Comparison of ENCODE assay signal across 15 cellular contexts in the genomic region with DNA sequence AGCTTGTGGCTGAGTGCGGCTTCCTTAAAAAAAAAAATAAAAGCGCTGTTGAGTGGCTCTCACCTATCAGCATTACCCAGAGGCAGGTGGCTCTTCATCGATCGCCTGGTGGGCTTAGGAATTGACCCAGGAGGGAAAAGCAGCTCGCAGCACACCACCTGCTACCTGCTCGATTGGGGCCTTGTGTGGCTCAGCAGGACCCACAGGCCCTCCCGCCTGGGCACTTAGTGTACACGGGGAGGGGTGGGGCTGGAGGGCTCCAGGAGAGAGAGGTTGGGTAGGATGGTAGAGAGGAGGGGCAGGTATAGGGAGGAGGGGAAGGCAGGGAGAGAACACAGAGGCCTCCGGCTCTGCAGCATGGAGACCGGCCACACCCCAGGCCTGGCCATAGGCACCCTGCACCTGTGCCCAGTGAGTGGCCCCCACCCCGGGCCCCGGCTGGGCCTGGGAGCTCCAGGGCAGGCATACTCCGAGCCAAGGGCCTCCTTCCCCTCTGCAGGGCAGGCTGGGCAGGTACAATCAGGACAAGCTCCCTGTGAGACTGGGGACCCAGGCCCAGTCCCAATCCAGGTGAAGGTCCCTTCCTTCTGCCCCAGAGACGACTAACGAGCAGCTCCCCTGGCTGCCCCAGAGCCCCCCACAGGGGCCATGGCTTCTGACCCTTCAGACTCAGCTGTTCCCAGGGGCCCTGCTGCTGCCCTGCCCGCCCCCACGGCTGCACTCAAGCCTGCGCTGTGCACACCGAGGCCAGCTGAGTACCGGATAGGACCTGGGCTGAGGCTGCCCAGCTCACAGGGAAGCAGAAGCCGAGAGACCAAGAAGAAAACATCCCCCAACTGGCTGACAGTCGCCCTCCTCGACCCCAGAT.
A peak's percentile ranks its signal among the peaks of the same experiment; 100 is the strongest.
DNase-seq lines count a peak whose midpoint lies in the region; ATAC-seq and TF ChIP-seq lines count a peak whose summit lies in the region.
"Had no signal": no experiment of that assay in that cellular context is flagged by ENCODE, and none has a peak within 500 bp of the region (broad histone marks: within the 10 kb centered on the region; RNA-seq: fewer than 3 reads in every experiment).

No MANE protein-coding gene starts in this region.

- no peak overlapping the region for H2AFZ ChIP-seq in neural progenitor cell (replicated peaks)

- H3K79me2 ChIP-seq in neural progenitor cell (ENCODE audit: low read depth) = no peaks in the 10 kb centered on the region

- H3K4me3 Mint-ChIP-seq in WTC11 (no peak overlapping the region; the same call in 1 of the 2 replicates), neural progenitor cell (no peak overlapping the region)
- H3K4me3 Mint-ChIP-seq: CD14-positive monocyte had no signal

- H3K27me3 Mint-ChIP-seq in WTC11 (ENCODE audit: low read depth) = no peaks in the 10 kb centered on the region
- H3K27me3 Mint-ChIP-seq in neural progenitor cell (ENCODE audit: insufficient read depth, low read depth) = peaks cover 4% of the 10 kb centered on the region

- H3K27ac Mint-ChIP-seq in WTC11 (no peak overlapping the region), neural progenitor cell (peak overlapping the region; percentile 60)
- H3K27ac Mint-ChIP-seq: immature natural killer cell had no signal

- H3K4me3 ChIP-seq in neural progenitor cell = no peak overlapping the region

- H3K27me3 ChIP-seq in neural progenitor cell = no peaks in the 10 kb centered on the region

- no peaks in the 10 kb centered on the region for H3K36me3 ChIP-seq in neural progenitor cell

- TF ChIP-seq CTCF in WTC11 (IDR thresholded peaks at IDR 0.05) = no peak
- TF ChIP-seq CTCF in neural progenitor cell (IDR thresholded peaks at IDR 0.05) = no peak

- peaks cover 13% of the 10 kb centered on the region for H3K4me1 Mint-ChIP-seq in WTC11
- H3K4me1 Mint-ChIP-seq in neural progenitor cell = peaks cover 24% of the 10 kb centered on the region

- DNase-seq in COLO668 (lab: John Stamatoyannopoulos, UW; ENCODE audit: unreplicated experiment) (peak; percentile 99), NCI-H128 (lab: John Stamatoyannopoulos, UW; ENCODE audit: unreplicated experiment) (peak; percentile 91), WTC11 (ENCODE audit: low spot score) (no peak), neural progenitor cell (ENCODE audit: low spot score) (no peak), NOMO-1 (lab: John Stamatoyannopoulos, UW; ENCODE audit: unreplicated experiment in 2 of 2) (no peak)
- DNase-seq in activated CD4-positive, CD25-positive, alpha-beta regulatory T cell treated with anti-CD3 and anti-CD28 coated beads, Interleukin-2, amount 50 U/mL, for 72 hours = no peak
- DNase-seq: activated CD4-positive, alpha-beta T cell treated with anti-CD3 and anti-CD28 coated beads for 1 hour; aorta; immature natural killer cell; OCI-M1; stimulated activated CD4-positive, alpha-beta T cell treated with anti-CD3 and anti-CD28 coated beads, Interleukin-4, amount 100 ng/mL, for 4 hours; stimulated activated naive CD4-positive, alpha-beta T cell treated with Interleukin-2 at 50 U/mL for 16 hours had no signal

- H3K9me3 Mint-ChIP-seq in WTC11 (peaks cover 26% of the 10 kb centered on the region), neural progenitor cell (peaks cover 14% of the 10 kb centered on the region)

- H3F3A ChIP-seq in neural progenitor cell (ENCODE audit: low read depth) = no peaks in the 10 kb centered on the region

- H3K27ac ChIP-seq in neural progenitor cell = no peak overlapping the region

- POLR2A ChIA-PET in WTC11 (lab: Charles Lee) = no interaction called here

- peaks cover 12% of the 10 kb centered on the region for H3K4me1 ChIP-seq in neural progenitor cell

- H3K9ac ChIP-seq in neural progenitor cell = no peak overlapping the region

- CTCF ChIA-PET in WTC11 (lab: Charles Lee) = interaction anchor here (1.0 to 1.2 kb wide), 2 partner anchors 9 to 10 kb away, joined by 4 read pairs; no protein-coding TSS in a partner anchor

- H3K36me3 Mint-ChIP-seq in WTC11 (peaks cover 16% of the 10 kb centered on the region; the same call in 1 of the 2 replicates), neural progenitor cell (peaks cover 7% of the 10 kb centered on the region)

- H3K9me3 ChIP-seq in neural progenitor cell (ENCODE audit: low read depth) = peaks cover 6% of the 10 kb centered on the region

- peaks cover 8% of the 10 kb centered on the region for H4K20me1 ChIP-seq in neural progenitor cell (ENCODE audit: low read depth)

- ATAC-seq in WTC11 (peak; percentile 38; the same call in 1 of the 2 replicates), GM19328 (IDR thresholded peaks at IDR 0.05; ENCODE audit: unreplicated experiment) (no peak), GM18861 (IDR thresholded peaks at IDR 0.05; ENCODE audit: unreplicated experiment) (no peak)

- H3K4me2 ChIP-seq in neural progenitor cell = no peak overlapping the region

TF ChIP-seq in WTC11, 78 proteins besides CTCF, POLR2A, EP300 and RAD21 (continues in another document):
- TF ChIP-seq E2F5 (CRISPR knock-in tag; IDR thresholded peaks at IDR 0.05) = no peak
- TF ChIP-seq JUN (CRISPR knock-in tag; IDR thresholded peaks at IDR 0.05) = no peak
- TF ChIP-seq, protein P1, sequence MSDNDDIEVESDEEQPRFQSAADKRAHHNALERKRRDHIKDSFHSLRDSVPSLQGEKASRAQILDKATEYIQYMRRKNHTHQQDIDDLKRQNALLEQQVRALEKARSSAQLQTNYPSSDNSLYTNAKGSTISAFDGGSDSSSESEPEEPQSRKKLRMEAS (CRISPR knock-in tag; IDR thresholded peaks at IDR 0.05) = no peak
- TF ChIP-seq TP53 (CRISPR knock-in tag; IDR thresholded peaks at IDR 0.05) = no peak
- TF ChIP-seq, protein P2, sequence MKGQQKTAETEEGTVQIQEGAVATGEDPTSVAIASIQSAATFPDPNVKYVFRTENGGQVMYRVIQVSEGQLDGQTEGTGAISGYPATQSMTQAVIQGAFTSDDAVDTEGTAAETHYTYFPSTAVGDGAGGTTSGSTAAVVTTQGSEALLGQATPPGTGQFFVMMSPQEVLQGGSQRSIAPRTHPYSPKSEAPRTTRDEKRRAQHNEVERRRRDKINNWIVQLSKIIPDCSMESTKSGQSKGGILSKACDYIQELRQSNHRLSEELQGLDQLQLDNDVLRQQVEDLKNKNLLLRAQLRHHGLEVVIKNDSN (CRISPR knock-in tag; IDR thresholded peaks at IDR 0.05) = no peak
- TF ChIP-seq TEAD1 (CRISPR knock-in tag; IDR thresholded peaks at IDR 0.05) = no peak
- no peak for TF ChIP-seq PREB (CRISPR knock-in tag; IDR thresholded peaks at IDR 0.05; ENCODE audit: borderline replicate concordance)
- TF ChIP-seq TCF7 (CRISPR knock-in tag; IDR thresholded peaks at IDR 0.05; ENCODE audit: low read depth) = no peak
- TF ChIP-seq, protein P3, sequence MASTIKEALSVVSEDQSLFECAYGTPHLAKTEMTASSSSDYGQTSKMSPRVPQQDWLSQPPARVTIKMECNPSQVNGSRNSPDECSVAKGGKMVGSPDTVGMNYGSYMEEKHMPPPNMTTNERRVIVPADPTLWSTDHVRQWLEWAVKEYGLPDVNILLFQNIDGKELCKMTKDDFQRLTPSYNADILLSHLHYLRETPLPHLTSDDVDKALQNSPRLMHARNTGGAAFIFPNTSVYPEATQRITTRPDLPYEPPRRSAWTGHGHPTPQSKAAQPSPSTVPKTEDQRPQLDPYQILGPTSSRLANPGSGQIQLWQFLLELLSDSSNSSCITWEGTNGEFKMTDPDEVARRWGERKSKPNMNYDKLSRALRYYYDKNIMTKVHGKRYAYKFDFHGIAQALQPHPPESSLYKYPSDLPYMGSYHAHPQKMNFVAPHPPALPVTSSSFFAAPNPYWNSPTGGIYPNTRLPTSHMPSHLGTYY (CRISPR knock-in tag; IDR thresholded peaks at IDR 0.05) = no peak
- TF ChIP-seq, protein P4, sequence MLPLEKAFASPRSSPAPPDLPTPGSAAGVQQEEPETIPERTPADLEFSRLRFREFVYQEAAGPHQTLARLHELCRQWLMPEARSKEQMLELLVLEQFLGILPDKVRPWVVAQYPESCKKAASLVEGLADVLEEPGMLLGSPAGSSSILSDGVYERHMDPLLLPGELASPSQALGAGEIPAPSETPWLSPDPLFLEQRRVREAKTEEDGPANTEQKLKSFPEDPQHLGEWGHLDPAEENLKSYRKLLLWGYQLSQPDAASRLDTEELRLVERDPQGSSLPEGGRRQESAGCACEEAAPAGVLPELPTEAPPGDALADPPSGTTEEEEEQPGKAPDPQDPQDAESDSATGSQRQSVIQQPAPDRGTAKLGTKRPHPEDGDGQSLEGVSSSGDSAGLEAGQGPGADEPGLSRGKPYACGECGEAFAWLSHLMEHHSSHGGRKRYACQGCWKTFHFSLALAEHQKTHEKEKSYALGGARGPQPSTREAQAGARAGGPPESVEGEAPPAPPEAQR (CRISPR knock-in tag; IDR thresholded peaks at IDR 0.05) = no peak
- TF ChIP-seq ZNF121 (CRISPR knock-in tag; IDR thresholded peaks at IDR 0.05) = no peak
- TF ChIP-seq SMAD4 (CRISPR knock-in tag; IDR thresholded peaks at IDR 0.05) = no peak
- no peak for TF ChIP-seq ZBTB43 (CRISPR knock-in tag; IDR thresholded peaks at IDR 0.05)

Comparison
In these comparisons a context has a peak if more than half of its experiments do, and no peak if none do; other contexts are left out.
1. DNase-seq: peak in COLO668 (single experiment) and NCI-H128 (single experiment); none in WTC11 (single experiment), neural progenitor cell (single experiment), activated CD4-positive, CD25-positive, alpha-beta regulatory T cell treated with anti-CD3 and anti-CD28 coated beads, Interleukin-2, amount 50 U/mL, for 72 hours (single experiment) and NOMO-1 (0 of 2).